8 cellular contexts compared by ENCODE assay signal in genomic region chr1:248863011-248863881, GRCh38.
DNase-seq lines count a peak whose midpoint lies in the region; ATAC-seq and TF ChIP-seq lines count a peak whose summit lies in the region.

No MANE protein-coding gene starts in this region.

- DNase-seq in NCI-H69 (lab: John Stamatoyannopoulos, UW) (peak; percentile 92), ecto neural progenitor cell (ENCODE audit: low spot score) (peak; percentile 86), medulla oblongata (ENCODE audit: extremely low spot score) (peak; percentile 86)
- peak; percentile 87 to 91 for DNase-seq in activated CD4-positive, alpha-beta T cell treated with anti-CD3 and anti-CD28 coated beads, Interleukin-2, amount 50 U/mL, for 48 hours
- peak; percentile 68 for DNase-seq in stimulated activated CD8-positive, alpha-beta memory T cell treated with anti-CD3 and anti-CD28 coated beads, Interleukin-12 subunit alpha, Interleukin-12 subunit beta, amount 100 ng/mL, for 1 hour (ENCODE audit: low read depth)

- H3K27ac ChIP-seq in C4-2B: peak overlapping the region; percentile 51

- ATAC-seq in GM19395 (IDR thresholded peaks at IDR 0.05; ENCODE audit: unreplicated experiment): peak; percentile 68
- ATAC-seq in HG03520 (IDR thresholded peaks at IDR 0.05; ENCODE audit: unreplicated experiment): peak; percentile 47

- no peak for TF ChIP-seq CTCF in C4-2B (conservative IDR thresholded peaks at IDR 0.05)

Comparison
In these comparisons a context has a peak if more than half of its experiments do, and no peak if none do; other contexts are left out.
1. Peak in every context shown above with its lines: DNase-seq, ATAC-seq and H3K27ac ChIP-seq.